21 cellular contexts compared by ENCODE assay signal in the genomic region with DNA sequence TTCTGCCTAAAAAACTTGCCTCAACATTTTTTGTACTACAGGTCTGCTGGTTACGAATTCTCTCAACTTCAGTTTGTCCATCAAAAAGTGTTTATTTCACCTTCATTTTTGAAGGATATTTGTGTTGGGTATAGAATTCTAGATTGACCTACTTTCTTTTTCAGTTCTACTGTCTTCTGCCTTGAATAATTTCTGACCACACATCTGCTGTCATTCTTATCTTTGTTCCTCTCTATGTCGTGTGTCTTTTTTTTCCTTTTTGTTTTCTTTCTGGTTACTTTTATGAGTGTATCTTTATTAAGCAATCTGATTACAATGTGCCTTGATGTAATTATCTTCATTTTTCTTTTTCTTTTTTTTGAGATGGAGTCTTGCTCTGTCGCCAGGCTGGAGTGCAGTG. TPM values are rescaled to one million over a fixed set of nuclear protein-coding genes. Genes with fewer than 3 reads are reported as not detected.
DNase-seq lines count a peak whose midpoint lies in the region; ATAC-seq and TF ChIP-seq lines count a peak whose summit lies in the region.
"Had no signal": no experiment of that assay in that cellular context is flagged by ENCODE, and none has a peak within 500 bp of the region (broad histone marks: within the 10 kb centered on the region; RNA-seq: fewer than 3 reads in every experiment).

No MANE protein-coding gene starts in this region.

- H3F3A ChIP-seq in SU-DHL-6 (ENCODE audit: insufficient read depth) = no peaks in the 10 kb centered on the region

- no peak overlapping the region for H3K27ac Mint-ChIP-seq in activated CD4-positive, alpha-beta T cell treated with anti-CD3 and anti-CD28 coated beads, Interleukin-2, amount 10 ng/mL, durations not matched to agents 24 days and 14 days
- H3K27ac Mint-ChIP-seq: CD14-positive monocyte, T-cell had no signal

- no peaks in the 10 kb centered on the region for H3K9me2 ChIP-seq in SU-DHL-6 (replicated peaks; ENCODE audit: insufficient read depth, low read length)

- peaks cover 27% of the 10 kb centered on the region for H3K36me3 ChIP-seq in SU-DHL-6 (ENCODE audit: low read length)
- H3K36me3 ChIP-seq: MG63 had no signal

- no peaks in the 10 kb centered on the region for H4K20me1 ChIP-seq in SU-DHL-6 (ENCODE audit: low read depth, low read length)

- no peak overlapping the region for H3K27ac ChIP-seq in SU-DHL-6 (ENCODE audit: low read depth, low read length)
- H3K27ac ChIP-seq: RWPE1, SK-N-MC had no signal

- H3K4me3 ChIP-seq in SU-DHL-6 (ENCODE audit: insufficient read depth, low read length, poor library complexity, severe bottlenecking) = peak overlapping the region; percentile 1
- H3K4me3 ChIP-seq: MG63, SK-N-MC had no signal

- H3K27me3 ChIP-seq in SU-DHL-6 (ENCODE audit: low read length) = no peaks in the 10 kb centered on the region
- H3K27me3 ChIP-seq: MG63 had no signal

- peaks cover 22% of the 10 kb centered on the region; the same call in 1 of the 2 replicates for H3K9me3 ChIP-seq in SU-DHL-6 (ENCODE audit: insufficient read depth, low read length)

- no peak overlapping the region for H3K4me2 ChIP-seq in SU-DHL-6 (ENCODE audit: low read depth, low read length, poor library complexity, severe bottlenecking)

- no peak overlapping the region for H3K4me3 Mint-ChIP-seq in activated CD4-positive, alpha-beta T cell treated with anti-CD3 and anti-CD28 coated beads, Interleukin-2, amount 10 ng/mL, durations not matched to agents 24 days and 14 days
- H3K4me3 Mint-ChIP-seq: CD14-positive monocyte, T-cell had no signal

- intact Hi-C loops in activated CD4-positive, alpha-beta T cell treated with anti-CD3 and anti-CD28 coated beads, Interleukin-2, amount 10 ng/mL, durations not matched to agents 24 days and 14 days (cut with micrococcal nuclease) = no loop called here

- no peaks in the 10 kb centered on the region for H3K4me1 Mint-ChIP-seq in activated CD4-positive, alpha-beta T cell treated with anti-CD3 and anti-CD28 coated beads, Interleukin-2, amount 10 ng/mL, durations not matched to agents 24 days and 14 days
- H3K4me1 Mint-ChIP-seq: T-cell had no signal

- peaks cover 27% of the 10 kb centered on the region for H3K9me3 Mint-ChIP-seq in activated CD4-positive, alpha-beta T cell treated with anti-CD3 and anti-CD28 coated beads, Interleukin-2, amount 10 ng/mL, durations not matched to agents 24 days and 14 days

- peaks cover 20% of the 10 kb centered on the region for H3K79me2 ChIP-seq in SU-DHL-6 (ENCODE audit: insufficient read depth, low read length)

- no peaks in the 10 kb centered on the region for H3K27me3 Mint-ChIP-seq in activated CD4-positive, alpha-beta T cell treated with anti-CD3 and anti-CD28 coated beads, Interleukin-2, amount 10 ng/mL, durations not matched to agents 24 days and 14 days
- H3K27me3 Mint-ChIP-seq: T-cell had no signal

- no peak overlapping the region for H2AFZ ChIP-seq in SU-DHL-6 (ENCODE audit: low read depth, low read length, severe bottlenecking)

- H3K36me3 Mint-ChIP-seq in activated CD4-positive, alpha-beta T cell treated with anti-CD3 and anti-CD28 coated beads, Interleukin-2, amount 10 ng/mL, durations not matched to agents 24 days and 14 days (ENCODE audit: low read depth) = peaks cover 60% of the 10 kb centered on the region

- no peak for ATAC-seq in HG03159 (IDR thresholded peaks at IDR 0.05; ENCODE audit: unreplicated experiment)
- ATAC-seq: T-cell had no signal

- no peak overlapping the region for H3K9ac ChIP-seq in SU-DHL-6 (ENCODE audit: low read length)

- DNase-seq in NCI-H2171 treated with DMSO at 0.1 percent for 48 hours (lab: John Stamatoyannopoulos, UW) (peak; percentile 20), NCI-H2171 (lab: John Stamatoyannopoulos, UW) (no peak), MV-4-11 (lab: John Stamatoyannopoulos, UW) (peak; percentile 32), NCI-H1092 treated with DMSO at 0.1 percent for 48 hours (lab: John Stamatoyannopoulos, UW) (no peak)
- no peak for DNase-seq in activated CD4-positive, alpha-beta T cell treated with anti-CD3 and anti-CD28 coated beads, Interleukin-2, amount 10 ng/mL, durations not matched to agents 24 days and 14 days
- DNase-seq in stimulated activated CD4-positive, alpha-beta T cell treated with anti-CD3 and anti-CD28 coated beads, Interleukin-4, amount 100 ng/mL, for 24 hours = no peak
- DNase-seq: DMS79 treated with DMSO at 0.1 percent for 48 hours, GOT3, HCEC 1CT, MG63, NCI-H1694, NCI-H2081, NCI-H446 treated with DMSO at 0.1 percent for 48 hours, NCI-H526 treated with DMSO at 0.1 percent for 48 hours, SHP77 treated with DMSO at 0.1 percent for 48 hours, T-cell had no signal

- no peak for TF ChIP-seq CTCF in SU-DHL-6 (IDR thresholded peaks at IDR 0.05; ENCODE audit: insufficient read depth, low read length, poor library complexity, severe bottlenecking)

RNA-seq across cellular contexts. Expression of a gene that starts 25.3 kb away (rescaled TPM):
- 103 and 108 TPM in 2 replicates for total RNA-seq in activated CD4-positive, alpha-beta T cell treated with anti-CD3 and anti-CD28 coated beads, Interleukin-2, amount 10 ng/mL, durations not matched to agents 24 days and 14 days

Comparison
In these comparisons a context has a peak if more than half of its experiments do, and no peak if none do; other contexts are left out.
1. DNase-seq: peak in NCI-H2171 treated with DMSO at 0.1 percent for 48 hours (single experiment) and MV-4-11 (single experiment); none in NCI-H2171 (single experiment), activated CD4-positive, alpha-beta T cell treated with anti-CD3 and anti-CD28 coated beads, Interleukin-2, amount 10 ng/mL, durations not matched to agents 24 days and 14 days (single experiment), NCI-H1092 treated with DMSO at 0.1 percent for 48 hours (single experiment) and stimulated activated CD4-positive, alpha-beta T cell treated with anti-CD3 and anti-CD28 coated beads, Interleukin-4, amount 100 ng/mL, for 24 hours (single experiment).